In the genomic region with DNA sequence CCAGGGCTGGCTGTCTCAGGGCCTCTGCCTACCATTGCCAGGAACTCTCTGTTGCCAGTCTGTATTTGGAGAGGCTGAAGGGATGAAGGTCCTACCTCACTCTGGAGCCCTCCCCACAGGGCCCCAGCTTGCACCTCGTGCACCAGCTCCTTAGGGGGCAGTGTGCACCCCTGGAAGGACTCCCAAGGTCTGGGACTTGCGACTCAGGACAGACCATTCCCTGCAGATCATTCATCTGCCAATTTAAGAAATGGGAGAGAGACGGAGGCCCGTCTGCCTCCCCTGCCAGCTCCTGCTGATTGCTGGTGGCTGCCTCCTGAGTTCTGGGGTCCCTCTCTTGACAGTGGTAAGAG, we compare ENCODE assay signal across 8 cellular contexts. TPM values are rescaled to one million over a fixed set of nuclear protein-coding genes. Genes with fewer than 3 reads are reported as not detected.
A peak's percentile ranks its signal among the peaks of the same experiment; 100 is the strongest.
DNase-seq lines count a peak whose midpoint lies in the region; ATAC-seq lines count a peak whose summit lies in the region.

No MANE protein-coding gene starts in this region.

- H3K4me1 Mint-ChIP-seq in activated naive CD8-positive, alpha-beta T cell treated with anti-CD3 and anti-CD28 coated beads for 36 hours, result peaks cover 31% of the 10 kb centered on the region

- H3K36me3 Mint-ChIP-seq in activated naive CD8-positive, alpha-beta T cell treated with anti-CD3 and anti-CD28 coated beads for 36 hours, result peaks cover 1% of the 10 kb centered on the region

- H3K27me3 Mint-ChIP-seq in activated naive CD8-positive, alpha-beta T cell treated with anti-CD3 and anti-CD28 coated beads for 36 hours, result no peaks in the 10 kb centered on the region

- DNase-seq in activated CD4-positive, alpha-beta T cell treated with anti-CD3 and anti-CD28 coated beads for 48 hours, result peak; percentile 48
- no peak for DNase-seq in activated CD4-positive, alpha-beta T cell treated with anti-CD3 and anti-CD28 coated beads, Interleukin-2, amount 50 U/mL, for 1 hour
- DNase-seq in NAMALWA (ENCODE audit: low spot score), result peak; percentile 49
- peak; percentile 28 for DNase-seq in activated naive CD8-positive, alpha-beta T cell treated with anti-CD3 and anti-CD28 coated beads for 36 hours
- DNase-seq in Right ventricle myocardium superior, result peak; percentile 84
- peak; percentile 91 for DNase-seq in posterior vena cava (ENCODE audit: low spot score)
- DNase-seq in NCI-H1930 (lab: John Stamatoyannopoulos, UW), result no peak

- intact Hi-C loops in Right ventricle myocardium superior (cut with DNase I), result loop anchor here (5.0 kb wide), 1 partner anchor 36 kb away; no protein-coding TSS in a partner anchor
- intact Hi-C loops in posterior vena cava (cut with DNase I), result loop anchor here in 1 of 2 donors (5.0 kb wide), 1 partner anchor 36 kb away; no protein-coding TSS in a partner anchor

- peak overlapping the region; percentile 64 for H3K4me3 Mint-ChIP-seq in activated naive CD8-positive, alpha-beta T cell treated with anti-CD3 and anti-CD28 coated beads for 36 hours

- peak; percentile 86 for ATAC-seq in Right ventricle myocardium superior (ENCODE audit: poor library complexity)
- no peak for ATAC-seq in HG02623 (IDR thresholded peaks at IDR 0.05; ENCODE audit: unreplicated experiment)

- peak overlapping the region; percentile 98 for H3K27ac Mint-ChIP-seq in activated naive CD8-positive, alpha-beta T cell treated with anti-CD3 and anti-CD28 coated beads for 36 hours

- no peaks in the 10 kb centered on the region for H3K9me3 Mint-ChIP-seq in activated naive CD8-positive, alpha-beta T cell treated with anti-CD3 and anti-CD28 coated beads for 36 hours

RNA-seq across cellular contexts. Expression of gene MALAT1, which starts 27.5 kb away (rescaled TPM):
- 1,000 to 10,000 TPM; 2,463 to 2,829 TPM for total RNA-seq in activated naive CD8-positive, alpha-beta T cell treated with anti-CD3 and anti-CD28 coated beads for 36 hours
- total RNA-seq in Right ventricle myocardium superior (5,573 TPM), posterior vena cava (1,000 to 10,000 TPM; 9,235 to 9,828 TPM)

RNA-seq across cellular contexts. Expression of gene NEAT1, which starts 48.8 kb away (rescaled TPM):
- total RNA-seq in activated naive CD8-positive, alpha-beta T cell treated with anti-CD3 and anti-CD28 coated beads for 36 hours, result 100 to 1,000 TPM; 136 to 155 TPM
- total RNA-seq in Right ventricle myocardium superior (451 TPM), posterior vena cava (1,000 to 10,000 TPM in 1 of 2 donors, 100 to 1,000 TPM in 1; 742 to 1,004 TPM)

RNA-seq across cellular contexts. Expression of gene SCYL1, which starts 53.5 kb away (rescaled TPM):
- total RNA-seq in activated naive CD8-positive, alpha-beta T cell treated with anti-CD3 and anti-CD28 coated beads for 36 hours, result 10 to 100 TPM; 70.5 to 80.3 TPM
- total RNA-seq in Right ventricle myocardium superior, result 60.5 TPM
- 10 to 100 TPM; 66.3 to 74.3 TPM for total RNA-seq in posterior vena cava

Comparison
In these comparisons a context has a peak if more than half of its experiments do, and no peak if none do; other contexts are left out.
1. DNase-seq: peak in activated CD4-positive, alpha-beta T cell treated with anti-CD3 and anti-CD28 coated beads for 48 hours (single experiment), NAMALWA (single experiment), activated naive CD8-positive, alpha-beta T cell treated with anti-CD3 and anti-CD28 coated beads for 36 hours (single experiment), Right ventricle myocardium superior (single experiment) and posterior vena cava (single experiment); none in activated CD4-positive, alpha-beta T cell treated with anti-CD3 and anti-CD28 coated beads, Interleukin-2, amount 50 U/mL, for 1 hour (single experiment) and NCI-H1930 (0 of 2).